31 cellular contexts compared by ENCODE assay signal in genomic region chr3:124540550-124541201, GRCh38.
"Had no signal": no experiment of that assay in that cellular context is flagged by ENCODE, and none has a peak within 500 bp of the region (broad histone marks: within the 10 kb centered on the region; RNA-seq: fewer than 3 reads in every experiment).

No MANE protein-coding gene starts in this region.

- H3K4me3 ChIP-seq: ovary, psoas muscle, right lobe of liver, sigmoid colon, stomach, suprapubic skin, testis, tibial artery, transverse colon, upper lobe of right lung, uterus had no signal

- DNase-seq: naive B cell; naive thymus-derived CD8-positive, alpha-beta T cell; nephron progenitor cell; nucleus accumbens; ovary; posterior cingulate gyrus; psoas muscle; right lobe of liver; sigmoid colon; small intestine; stimulated activated CD4-positive, alpha-beta T cell treated with anti-CD3 and anti-CD28 coated beads, Interleukin-15, amount 100 ng/mL, for 24 hours; stimulated activated CD4-positive, alpha-beta T cell treated with anti-CD3 and anti-CD28 coated beads, Interleukin-2, amount 100 ng/mL, for 24 hours; stimulated activated CD4-positive, alpha-beta T cell treated with anti-CD3 and anti-CD28 coated beads, Interleukin-2, amount 100 ng/mL, for 48 hours; stimulated activated CD4-positive, alpha-beta T cell treated with anti-CD3 and anti-CD28 coated beads, Interleukin-4, amount 100 ng/mL, for 24 hours; stimulated activated naive B cell treated with anti-CD40 and anti-IgM and Interleukin-4, amounts not matched to agents 10 μg/mL and 1 μg/mL and 100 μg/mL, for 72 hours; stimulated activated naive CD4-positive, alpha-beta T cell treated with Interleukin-2 at 50 U/mL for 16 hours; stomach; testis; tibial artery; transverse colon; upper lobe of right lung; uterus had no signal

- H3K27ac ChIP-seq: neutrophil, ovary, parathyroid adenoma, psoas muscle, right lobe of liver, sigmoid colon, stomach, suprapubic skin, testis, tibial artery, transverse colon, upper lobe of right lung, uterus had no signal

- H3K27me3 ChIP-seq: ovary, right lobe of liver, sigmoid colon, stomach, suprapubic skin, testis, tibial artery, transverse colon, upper lobe of right lung, uterus had no signal

- H3K4me1 ChIP-seq: parathyroid adenoma, psoas muscle, right lobe of liver, sigmoid colon, stomach, suprapubic skin, tibial artery, transverse colon, upper lobe of right lung, uterus had no signal

- H3K9me3 ChIP-seq: neutrophil, ovary, psoas muscle, right lobe of liver, sigmoid colon, stomach, suprapubic skin, testis, tibial artery, transverse colon, upper lobe of right lung, uterus had no signal

- H3K9me3 Mint-ChIP-seq: naive B cell; naive thymus-derived CD8-positive, alpha-beta T cell; natural killer cell treated with Interleukin-12 subunit alpha and Interleukin-12 subunit beta and Interleukin-15 and Interleukin-18, amount 100 ng/mL, for 72 hours; nephron progenitor cell; neural crest cell; stimulated activated effector memory CD8-positive, alpha-beta T cell treated with anti-CD3 and anti-CD28 coated beads, Interleukin-12 subunit alpha, Interleukin-12 subunit beta, amount 100 ng/mL, for 72 hours; stimulated activated naive B cell treated with anti-CD40 and anti-IgM and Interleukin-4, amounts not matched to agents 10 μg/mL and 1 μg/mL and 100 μg/mL, for 72 hours; stimulated activated naive CD8-positive, alpha-beta T cell treated with anti-CD3 and anti-CD28 coated beads, Interleukin-15, Interleukin-2, amounts not matched to agents 100 ng/mL and 50 ng/mL, for 24 hours; type B pancreatic cell had no signal

- ATAC-seq: naive thymus-derived CD8-positive, alpha-beta T cell; natural killer cell treated with Interleukin-12 subunit alpha and Interleukin-12 subunit beta and Interleukin-15 and Interleukin-18, amount 100 ng/mL, for 72 hours; psoas muscle; right lobe of liver; stimulated activated effector memory CD8-positive, alpha-beta T cell treated with anti-CD3 and anti-CD28 coated beads, Interleukin-12 subunit alpha, Interleukin-12 subunit beta, amount 100 ng/mL, for 72 hours; stimulated activated naive B cell treated with anti-CD40 and anti-IgM and Interleukin-4, amounts not matched to agents 10 μg/mL and 1 μg/mL and 100 μg/mL, for 72 hours; upper lobe of right lung had no signal

- H3K36me3 ChIP-seq: neutrophil, ovary, right lobe of liver, sigmoid colon, stomach, suprapubic skin, tibial artery, transverse colon, upper lobe of right lung, uterus had no signal

- H3K36me3 Mint-ChIP-seq: naive B cell; naive thymus-derived CD8-positive, alpha-beta T cell; natural killer cell treated with Interleukin-12 subunit alpha and Interleukin-12 subunit beta and Interleukin-15 and Interleukin-18, amount 100 ng/mL, for 72 hours; stimulated activated effector memory CD8-positive, alpha-beta T cell treated with anti-CD3 and anti-CD28 coated beads, Interleukin-12 subunit alpha, Interleukin-12 subunit beta, amount 100 ng/mL, for 72 hours; stimulated activated naive B cell treated with anti-CD40 and anti-IgM and Interleukin-4, amounts not matched to agents 10 μg/mL and 1 μg/mL and 100 μg/mL, for 72 hours; type B pancreatic cell had no signal

- H3K27ac Mint-ChIP-seq: naive thymus-derived CD8-positive, alpha-beta T cell; natural killer cell treated with Interleukin-12 subunit alpha and Interleukin-12 subunit beta and Interleukin-15 and Interleukin-18, amount 100 ng/mL, for 72 hours; nephron progenitor cell; progenitor cell of endocrine pancreas; stimulated activated effector memory CD8-positive, alpha-beta T cell treated with anti-CD3 and anti-CD28 coated beads, Interleukin-12 subunit alpha, Interleukin-12 subunit beta, amount 100 ng/mL, for 72 hours; stimulated activated naive B cell treated with anti-CD40 and anti-IgM and Interleukin-4, amounts not matched to agents 10 μg/mL and 1 μg/mL and 100 μg/mL, for 72 hours; stimulated activated naive CD8-positive, alpha-beta T cell treated with anti-CD3 and anti-CD28 coated beads, Interleukin-15, Interleukin-2, amounts not matched to agents 100 ng/mL and 50 ng/mL, for 24 hours; type B pancreatic cell had no signal
